Comparison of ENCODE assay signal across 9 cellular contexts in the genomic region with DNA sequence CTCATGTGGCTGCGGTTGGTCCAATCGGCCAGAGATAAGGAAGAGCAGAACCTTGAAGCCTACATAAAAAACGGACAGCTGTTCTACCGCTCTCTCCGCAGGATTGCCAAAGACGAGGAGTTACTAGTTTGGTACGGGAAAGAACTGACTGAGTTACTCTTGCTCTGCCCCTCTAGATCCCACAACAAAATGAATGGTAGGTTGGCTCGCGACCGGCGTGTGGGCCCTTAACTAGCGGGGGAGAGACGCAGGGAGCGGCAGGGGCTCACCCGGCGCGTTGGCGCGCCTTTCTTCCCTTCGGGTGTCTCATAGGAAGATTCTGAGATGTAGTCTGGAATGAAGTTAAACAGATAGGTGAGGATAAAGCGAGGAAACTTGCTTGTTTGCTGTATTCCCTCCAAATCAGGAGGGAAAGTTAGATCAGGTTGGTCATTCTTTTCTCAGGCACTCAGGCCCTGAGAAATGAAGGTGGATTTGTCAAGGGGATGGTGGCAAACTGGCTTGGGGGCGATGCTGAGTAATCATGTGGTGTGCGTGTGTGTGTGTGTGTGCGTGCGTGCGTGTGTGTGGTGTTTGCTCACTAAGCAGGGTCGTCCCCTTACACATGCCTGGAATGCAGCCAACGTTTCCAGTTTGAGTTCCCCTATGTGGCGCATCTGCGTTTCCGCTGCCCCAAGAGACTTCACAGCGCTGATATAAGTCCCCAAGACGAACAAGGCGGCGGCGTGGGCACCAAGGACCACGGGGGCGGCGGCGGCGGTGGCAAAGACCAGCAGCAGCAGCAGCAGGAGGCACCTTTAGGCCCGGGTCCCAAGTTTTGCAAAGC. TPM values are rescaled to one million over a fixed set of nuclear protein-coding genes. Genes with fewer than 3 reads are reported as not detected.
DNase-seq lines count a peak whose midpoint lies in the region; ATAC-seq, FAIRE-seq and TF ChIP-seq lines count a peak whose summit lies in the region.
"Had no signal": no experiment of that assay in that cellular context is flagged by ENCODE, and none has a peak within 500 bp of the region (broad histone marks: within the 10 kb centered on the region; RNA-seq: fewer than 3 reads in every experiment).

No MANE protein-coding gene starts in this region.

- TF ChIP-seq POLR2A in GM18505 (IDR thresholded peaks at IDR 0.05; ENCODE audit: borderline replicate concordance, extremely low read depth, insufficient read depth, insufficient read length) = no peak

- no peaks in the 10 kb centered on the region for H3K9me2 ChIP-seq in SU-DHL-6 (replicated peaks; ENCODE audit: insufficient read depth, low read length)

- DNase-seq in astrocyte (ENCODE audit: low read depth) (peak; percentile 76), immature natural killer cell (peak; percentile 38 to 53 (median 43)), HTR-8/SVneo (ENCODE audit: insufficient read length, low spot score) (no peak)
- peak; percentile 49 to 78 for DNase-seq in stimulated activated CD4-positive, alpha-beta T cell treated with anti-CD3 and anti-CD28 coated beads, Interleukin-4, amount 100 ng/mL, for 4 hours

- peaks cover 80% of the 10 kb centered on the region for H3K27me3 Mint-ChIP-seq in astrocyte (ENCODE audit: low read depth, unreplicated experiment)
- H3K27me3 Mint-ChIP-seq in immature natural killer cell (ENCODE audit: low read depth in 3 of 3) = peaks cover 10 to 20% (median 15%) of the 10 kb centered on the region in 3 donors

- no peak overlapping the region for H2AFZ ChIP-seq in SU-DHL-6 (ENCODE audit: low read depth, low read length, severe bottlenecking)
- H2AFZ ChIP-seq in astrocyte (ENCODE audit: low read depth, low read length) = peak overlapping the region; percentile 82

- ATAC-seq in GM18505 (IDR thresholded peaks at IDR 0.05; ENCODE audit: unreplicated experiment) (peak; percentile 6), HG02885 (IDR thresholded peaks at IDR 0.05; ENCODE audit: poor library complexity, unreplicated experiment) (peak; percentile 10), GM18870 (IDR thresholded peaks at IDR 0.05; ENCODE audit: unreplicated experiment) (no peak)

- no peaks in the 10 kb centered on the region for H3K27me3 ChIP-seq in SU-DHL-6 (ENCODE audit: low read length)
- peaks cover 28% of the 10 kb centered on the region for H3K27me3 ChIP-seq in astrocyte (ENCODE audit: insufficient read depth, low read length)

- H3K9me3 ChIP-seq in SU-DHL-6 (ENCODE audit: insufficient read depth, low read length) (no peaks in the 10 kb centered on the region), astrocyte (ENCODE audit: insufficient read depth, low read depth, low read length) (no peaks in the 10 kb centered on the region)

- FAIRE-seq in astrocyte (lab: Jason Lieb, UNC) = peak; percentile 20
- no peak for FAIRE-seq in HTR-8/SVneo (lab: Jason Lieb, UNC)
- FAIRE-seq: TTC549 had no signal

- H3K4me3 Mint-ChIP-seq in astrocyte (ENCODE audit: unreplicated experiment) (peak overlapping the region; percentile 69), immature natural killer cell (peak overlapping the region; percentile 27 to 85 (median 84))

- H3K36me3 Mint-ChIP-seq in astrocyte (ENCODE audit: low read depth, unreplicated experiment) (peaks cover 5% of the 10 kb centered on the region), immature natural killer cell (peaks cover 0 to 7% (median 4%) of the 10 kb centered on the region in 3 donors)

- H3K9ac ChIP-seq in SU-DHL-6 (ENCODE audit: low read length) = peak overlapping the region; percentile 48; the same call in 1 of the 2 replicates
- peak overlapping the region; percentile 71 for H3K9ac ChIP-seq in astrocyte (ENCODE audit: low read length)

- H3K4me1 ChIP-seq in astrocyte (ENCODE audit: insufficient read depth, low read length) = peaks cover 13% of the 10 kb centered on the region

- TF ChIP-seq CTCF in SU-DHL-6 (IDR thresholded peaks at IDR 0.05; ENCODE audit: insufficient read depth, low read length, poor library complexity, severe bottlenecking) (no peak), astrocyte (IDR thresholded peaks at IDR 0.05; ENCODE audit: insufficient read depth, low read depth, low read length) (no peak)

- H3F3A ChIP-seq in SU-DHL-6 (ENCODE audit: insufficient read depth) = peaks cover 3% of the 10 kb centered on the region; the same call in 1 of the 2 replicates

- H3K36me3 ChIP-seq in SU-DHL-6 (ENCODE audit: low read length) (no peaks in the 10 kb centered on the region), astrocyte (ENCODE audit: insufficient read depth, low read length) (no peaks in the 10 kb centered on the region)

- H3K4me3 ChIP-seq in SU-DHL-6 (ENCODE audit: insufficient read depth, low read length, poor library complexity, severe bottlenecking) = peak overlapping the region; percentile 54
- peak overlapping the region; percentile 68 for H3K4me3 ChIP-seq in astrocyte (ENCODE audit: insufficient read depth, low read depth, low read length)

- H3K4me2 ChIP-seq in SU-DHL-6 (ENCODE audit: low read depth, low read length, poor library complexity, severe bottlenecking) (peak overlapping the region; percentile 51), astrocyte (ENCODE audit: low read length) (peak overlapping the region; percentile 84)

- H3K4me1 Mint-ChIP-seq in astrocyte (ENCODE audit: low read depth, unreplicated experiment) (no peaks in the 10 kb centered on the region), immature natural killer cell (peaks cover 23 to 30% of the 10 kb centered on the region in 2 donors)

- H3K27ac Mint-ChIP-seq in astrocyte (ENCODE audit: unreplicated experiment) = peak overlapping the region; percentile 66
- peak overlapping the region in 5 of 6 donors; percentile 6 to 82 (median 75) for H3K27ac Mint-ChIP-seq in immature natural killer cell

- H3K79me2 ChIP-seq in SU-DHL-6 (ENCODE audit: insufficient read depth, low read length) (no peaks in the 10 kb centered on the region), astrocyte (ENCODE audit: insufficient read depth, low read length) (no peaks in the 10 kb centered on the region)

- no peak overlapping the region for H3K27ac ChIP-seq in SU-DHL-6 (ENCODE audit: low read depth, low read length)
- no peak overlapping the region for H3K27ac ChIP-seq in astrocyte (ENCODE audit: low read depth, low read length)

- H3K9me3 Mint-ChIP-seq in astrocyte (ENCODE audit: unreplicated experiment) = peaks cover 3% of the 10 kb centered on the region
- no peaks in the 10 kb centered on the region for H3K9me3 Mint-ChIP-seq in immature natural killer cell

- no peaks in the 10 kb centered on the region for H4K20me1 ChIP-seq in SU-DHL-6 (ENCODE audit: low read depth, low read length)
- no peaks in the 10 kb centered on the region for H4K20me1 ChIP-seq in astrocyte (ENCODE audit: insufficient read depth, low read length)

RNA-seq across cellular contexts. Expression of a gene that starts 4.2 kb away (rescaled TPM):
- 0.19 and 0.25 TPM in 2 replicates for total RNA-seq in astrocyte
- 1 to 10 TPM; 1.6 to 2.7 (median 1.9) TPM for polyA plus RNA-seq in immature natural killer cell
